Comparison of ENCODE assay signal across 1 cellular context in genomic region chr13:24512208-24513068, GRCh38.
TF ChIP-seq lines count a peak whose summit lies in the region.

PARP4 (minus strand) TSS chr13:24512778; CDS start chr13:24503776, 9,002 bp downstream.

TF ChIP-seq in HepG2, 621 proteins besides CTCF, POLR2A, EP300 and RAD21 (continued from another document and continues in another):
- TF ChIP-seq KDM5A (IDR thresholded peaks at IDR 0.05; ENCODE audit: borderline replicate concordance, low read length) (peak; percentile 76; the same call in 1 of the 2 replicates), THAP7 (CRISPR knock-in tag; IDR thresholded peaks at IDR 0.05) (peak; percentile 95; the same call in 1 of the 2 replicates), CSRNP1 (CRISPR knock-in tag; IDR thresholded peaks at IDR 0.05) (peak; percentile 37; the same call in 1 of the 2 replicates), NR3C1 (CRISPR knock-in tag; IDR thresholded peaks at IDR 0.05) (no peak), ZNF788 (CRISPR knock-in tag; IDR thresholded peaks at IDR 0.05; ENCODE audit: borderline replicate concordance) (peak; percentile 79; the same call in 1 of the 2 replicates), POGK (CRISPR knock-in tag; conservative IDR thresholded peaks at IDR 0.05) (no peak; the same call in 1 of the 2 replicates), ZNF260 (CRISPR knock-in tag; IDR thresholded peaks at IDR 0.05; ENCODE audit: borderline replicate concordance, low read depth) (no peak), ZNF138 (CRISPR knock-in tag; IDR thresholded peaks at IDR 0.05; ENCODE audit: low read depth) (peak; percentile 53; the same call in 1 of the 2 replicates), ZNF691 (CRISPR knock-in tag; IDR thresholded peaks at IDR 0.05; ENCODE audit: borderline replicate concordance, low read depth) (peak; percentile 80; the same call in 1 of the 2 replicates), ZNF503 (CRISPR knock-in tag; IDR thresholded peaks at IDR 0.05) (peak; percentile 62; the same call in 1 of the 2 replicates), ZNF335 (CRISPR knock-in tag; IDR thresholded peaks at IDR 0.05) (no peak), ZNF782 (CRISPR knock-in tag; IDR thresholded peaks at IDR 0.05; ENCODE audit: borderline replicate concordance) (peak; percentile 60; the same call in 1 of the 2 replicates), ZMYM4 (CRISPR knock-in tag; IDR thresholded peaks at IDR 0.05) (peak; percentile 46; the same call in 1 of the 2 replicates), ETV6 (CRISPR knock-in tag; conservative IDR thresholded peaks at IDR 0.05) (peak; percentile 34; the same call in 1 of the 2 replicates), ZNF280D (CRISPR knock-in tag; IDR thresholded peaks at IDR 0.05) (no peak), RARA (CRISPR knock-in tag; IDR thresholded peaks at IDR 0.05) (peak; percentile 57), NFAT5 (CRISPR knock-in tag; IDR thresholded peaks at IDR 0.05) (peak; percentile 83; the same call in 1 of the 2 replicates), ZBTB40 (IDR thresholded peaks at IDR 0.05) (no peak), ZBTB40 (CRISPR knock-in tag; IDR thresholded peaks at IDR 0.05) (peak; percentile 68), JUN (CRISPR knock-in tag; IDR thresholded peaks at IDR 0.05) (peak; percentile 65; the same call in 1 of the 2 replicates), ZNF605 (CRISPR knock-in tag; IDR thresholded peaks at IDR 0.05) (peak; percentile 85), ZNF749 (CRISPR knock-in tag; IDR thresholded peaks at IDR 0.05; ENCODE audit: borderline replicate concordance) (peak; percentile 70; the same call in 1 of the 2 replicates), MAX (IDR thresholded peaks at IDR 0.05) (peak; percentile 60; the same call in 1 of the 2 replicates), FOXO1 (CRISPR knock-in tag; IDR thresholded peaks at IDR 0.05) (0 out of 2 replicates have a peak, but pooled peaks have one; percentile 35), HES4 (CRISPR knock-in tag; IDR thresholded peaks at IDR 0.05; ENCODE audit: borderline replicate concordance) (peak; percentile 76), ATAD3A (CRISPR knock-in tag; IDR thresholded peaks at IDR 0.05) (no peak; the same call in 1 of the 2 replicates)
